ENCODE assay signal across 8 cellular contexts in the genomic region with DNA sequence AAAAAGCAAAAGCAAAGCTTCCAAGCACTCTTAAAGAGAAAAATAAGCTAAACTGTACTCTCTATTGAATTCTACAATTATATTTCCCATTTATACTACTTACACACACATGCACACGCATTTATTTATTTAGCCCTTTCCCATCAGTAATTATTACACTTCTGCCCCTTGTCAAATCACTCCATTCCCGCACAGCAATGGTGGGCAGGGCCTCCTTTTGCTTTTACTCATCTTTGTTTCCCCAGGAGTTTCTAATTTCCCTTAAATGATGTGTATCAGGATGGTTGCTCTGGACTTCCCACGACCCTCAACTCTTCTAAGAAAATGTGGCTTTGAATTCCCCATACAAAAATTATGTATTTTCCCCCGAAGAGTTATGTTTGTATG. TPM values are rescaled to one million over a fixed set of nuclear protein-coding genes. Genes with fewer than 3 reads are reported as not detected.
DNase-seq lines count a peak whose midpoint lies in the region; ATAC-seq and TF ChIP-seq lines count a peak whose summit lies in the region.

No MANE protein-coding gene starts in this region.

- peak overlapping the region; percentile 100 for H2AFZ ChIP-seq in OCI-LY7 (ENCODE audit: low read length)

- H3K36me3 ChIP-seq in OCI-LY7 (ENCODE audit: insufficient read depth, low read length) (no peaks in the 10 kb centered on the region), psoas muscle (ENCODE audit: insufficient read depth in 1 of 2, low read depth in 1 of 2) (no peaks in the 10 kb centered on the region)

- peak overlapping the region; percentile 58 for H3K4me3 ChIP-seq in GM12864 (ENCODE audit: low read depth, low read length)
- peak overlapping the region; percentile 68 for H3K4me3 ChIP-seq in OCI-LY7 (ENCODE audit: low read depth, low read length, poor library complexity, severe bottlenecking)
- H3K4me3 ChIP-seq in epithelial cell of proximal tubule (ENCODE audit: low read depth, low read length): peak overlapping the region; percentile 73
- H3K4me3 ChIP-seq in psoas muscle: peak overlapping the region; percentile 69

- H3K9me2 ChIP-seq in OCI-LY7 (ENCODE audit: insufficient read depth, low read length): no peaks in the 10 kb centered on the region

- ATAC-seq in psoas muscle (no peak), GM21529 (IDR thresholded peaks at IDR 0.05; ENCODE audit: unreplicated experiment) (no peak)

- H3K27me3 ChIP-seq in psoas muscle (ENCODE audit: insufficient read depth in 3 of 3, low read length in 2 of 3): no peaks in the 10 kb centered on the region

- no TSS peak for BruUV-seq in OCI-LY7 (replicated peaks; lab: Mats Ljungman, UMichigan)

- WGBS in psoas muscle, 3 donors: 12 to 15% (median 13%) methylated on average over 4 of the region's 4 CpGs

- H3K79me2 ChIP-seq in OCI-LY7 (ENCODE audit: insufficient read depth, low read depth, low read length): no peaks in the 10 kb centered on the region

- H3K4me1 ChIP-seq in OCI-LY7 (ENCODE audit: insufficient read depth, low read length, poor library complexity, severe bottlenecking) (peaks cover 13% of the 10 kb centered on the region), psoas muscle (peaks cover 12% of the 10 kb centered on the region)

- DNase-seq in GM12864 (ENCODE audit: low read depth) (no peak), OCI-LY7 (ENCODE audit: low spot score) (no peak), epithelial cell of proximal tubule (ENCODE audit: low read depth) (no peak), psoas muscle (no peak), dedifferentiated amniotic fluid mesenchymal stem cell (ENCODE audit: extremely low spot score) (no peak)
- DNase-seq in activated CD4-positive, CD25-positive, alpha-beta regulatory T cell (lab: John Stamatoyannopoulos, UW): no peak
- DNase-seq in effector CD4-positive, alpha-beta T cell: no peak

- H4K20me1 ChIP-seq in OCI-LY7 (ENCODE audit: insufficient read depth, low read length): no peaks in the 10 kb centered on the region

- H3K9me3 ChIP-seq in OCI-LY7 (ENCODE audit: low read length): no peaks in the 10 kb centered on the region
- no peaks in the 10 kb centered on the region for H3K9me3 ChIP-seq in psoas muscle

- CTCF ChIA-PET in OCI-LY7 (lab: Charles Lee; ENCODE audit: unreplicated experiment): interaction anchor here (0.5 kb wide), 1 partner anchor 40 kb away, joined by 3 read pairs; no protein-coding TSS in a partner anchor

- POLR2A ChIA-PET in OCI-LY7 (lab: Charles Lee): interaction anchor here (0.6 to 1.4 kb wide), 7 partner anchors 9 to 157 kb away, joined by 3 to 4 read pairs (median 4); no protein-coding TSS in a partner anchor

- peak overlapping the region; percentile 76 for H3K4me2 ChIP-seq in OCI-LY7 (ENCODE audit: low read length)

- intact Hi-C loops in OCI-LY7 (cut with micrococcal nuclease; ENCODE audit: unreplicated experiment): loop anchor here (1.0 to 5.0 kb wide), 4 partner anchors 20 to 336 kb away; a partner anchor contains a TSS
- intact Hi-C loops in psoas muscle (cut with DNase I): loop anchor here (1.0 to 10.0 kb wide), 4 partner anchors 20 to 332 kb away; a partner anchor contains a TSS

- TF ChIP-seq CTCF in GM12864 (IDR thresholded peaks at IDR 0.05; ENCODE audit: low read depth, low read length, missing control alignments): no peak
- no peak for TF ChIP-seq CTCF in OCI-LY7 (conservative IDR thresholded peaks at IDR 0.05; ENCODE audit: low read length)
- no peak for TF ChIP-seq CTCF in epithelial cell of proximal tubule (conservative IDR thresholded peaks at IDR 0.05; ENCODE audit: low read depth, low read length)
- no peak for TF ChIP-seq CTCF in psoas muscle (IDR thresholded peaks at IDR 0.05)

- H3K27ac ChIP-seq in OCI-LY7 (ENCODE audit: low read depth, low read length, poor library complexity, severe bottlenecking): peak overlapping the region; percentile 29
- H3K27ac ChIP-seq in psoas muscle: peak overlapping the region; percentile 83

RNA-seq across cellular contexts. Expression of a gene that starts 19.9 kb away (rescaled TPM):
- 0.15 TPM in 1 of 2 replicates, not detected in the other for total RNA-seq in OCI-LY7 (2014; rRNA removed; shearing (Covaris generic))
- total RNA-seq in OCI-LY7 (2022) (0.25 and 0.41 TPM in 2 replicates), epithelial cell of proximal tubule (not detected in 2 replicates), psoas muscle (under 1 TPM in 3 of 4 donors, not detected in 1; 0.10 to 0.34 (median 0.17) TPM)
- polyA plus RNA-seq in psoas muscle: under 1 TPM; 0.03 to 0.31 (median 0.12) TPM

RNA-seq across cellular contexts. Expression of a gene that starts 20.1 kb away (rescaled TPM):
- 73.6 and 74.8 TPM in 2 replicates for total RNA-seq in OCI-LY7 (2014; rRNA removed; shearing (Covaris generic))
- 84.6 and 89.4 TPM in 2 replicates for total RNA-seq in OCI-LY7 (2022)
- 48.8 and 54.0 TPM in 2 replicates for total RNA-seq in epithelial cell of proximal tubule
- 10 to 100 TPM; 20.5 to 30.4 (median 22.3) TPM for total RNA-seq in psoas muscle
- 10 to 100 TPM; 11.6 to 44.4 (median 40.0) TPM for polyA plus RNA-seq in psoas muscle

RNA-seq across cellular contexts. Expression of a gene that starts 35.2 kb away (rescaled TPM):
- total RNA-seq in OCI-LY7 (2014; rRNA removed; shearing (Covaris generic)): not detected in 2 replicates
- total RNA-seq in OCI-LY7 (2022): not detected in 2 replicates
- total RNA-seq in epithelial cell of proximal tubule: 0.87 and 3.2 TPM in 2 replicates
- not detected for total RNA-seq in psoas muscle
- under 1 TPM in 2 of 3 donors, not detected in 1; 0.06 to 0.09 TPM for polyA plus RNA-seq in psoas muscle
